ENCODE assay signal across 8 cellular contexts in genomic region chr5:98773214-98773463, GRCh38. TPM values are rescaled to one million over a fixed set of nuclear protein-coding genes. Genes with fewer than 3 reads are reported as not detected.
A peak's percentile ranks its signal among the peaks of the same experiment; 100 is the strongest.
DNase-seq lines count a peak whose midpoint lies in the region; ATAC-seq and TF ChIP-seq lines count a peak whose summit lies in the region.

No MANE protein-coding gene starts in this region.

- H3F3A ChIP-seq in OCI-LY1 (ENCODE audit: insufficient read depth, low read length): no peaks in the 10 kb centered on the region

- H2AFZ ChIP-seq in OCI-LY1 (ENCODE audit: low read length): no peak overlapping the region

- H3K79me2 ChIP-seq in OCI-LY1 (ENCODE audit: insufficient read depth, low read length): no peaks in the 10 kb centered on the region

- peak overlapping the region in 10 of 11 experiments; percentile 51 to 94 (median 90); a peak in 21 of 22 replicates for H3K27ac ChIP-seq in BLaER1 treated with 17β-estradiol and CSF1 and Interleukin-3, amounts not matched to agents 10 nM and 100 nM
- H3K27ac ChIP-seq in OCI-LY1 (ENCODE audit: low read depth, low read length, poor library complexity, severe bottlenecking): no peak overlapping the region
- peak overlapping the region; percentile 65 for H3K27ac ChIP-seq in effector memory CD4-positive, alpha-beta T cell (ENCODE audit: insufficient read depth, low read length, poor library complexity, severe bottlenecking)

- peaks cover 26 to 45% (median 39%) of the 10 kb centered on the region in 11 experiments; a peak in 21 of 22 replicates for H4K20me1 ChIP-seq in BLaER1 treated with 17β-estradiol and CSF1 and Interleukin-3, amounts not matched to agents 10 nM and 100 nM
- no peaks in the 10 kb centered on the region for H4K20me1 ChIP-seq in OCI-LY1 (ENCODE audit: insufficient read depth, low read length)

- peaks cover 0 to 9% (median 0%) of the 10 kb centered on the region in 11 experiments; a peak in 4 of 22 replicates for H3K9me3 ChIP-seq in BLaER1 treated with 17β-estradiol and CSF1 and Interleukin-3, amounts not matched to agents 10 nM and 100 nM (replicated peaks in 1 of 11)
- no peaks in the 10 kb centered on the region for H3K9me3 ChIP-seq in OCI-LY1 (ENCODE audit: low read length)
- no peaks in the 10 kb centered on the region for H3K9me3 ChIP-seq in effector memory CD4-positive, alpha-beta T cell (ENCODE audit: control insufficient read depth, low read length)

- no peak for DNase-seq in effector memory CD4-positive, alpha-beta T cell
- DNase-seq in neural crest cell (ENCODE audit: low read depth, low spot score) (no peak), iPS-NIHi11 (ENCODE audit: low spot score) (no peak), SKM-1 treated with dmso at 0.1 percent for 144 hours (lab: John Stamatoyannopoulos, UW; ENCODE audit: unreplicated experiment) (no peak)
- DNase-seq in stimulated activated CD4-positive, alpha-beta T cell treated with anti-CD3 and anti-CD28 coated beads, Interleukin-12 subunit alpha, Interleukin-12 subunit beta, amount 100 ng/mL, for 4 hours: no peak

- H3K9ac ChIP-seq in BLaER1 treated with 17β-estradiol and CSF1 and Interleukin-3, amounts not matched to agents 10 nM and 100 nM: peak overlapping the region; percentile 83 to 95 (median 92); a peak in 21 of 22 replicates
- no peak overlapping the region for H3K9ac ChIP-seq in OCI-LY1 (ENCODE audit: low read length)

- peaks cover 63% of the 10 kb centered on the region for H3K4me1 Mint-ChIP-seq in neural crest cell

- peaks cover 45 to 75% (median 52%) of the 10 kb centered on the region in 10 experiments for H3K4me1 ChIP-seq in BLaER1 treated with 17β-estradiol and CSF1 and Interleukin-3, amounts not matched to agents 10 nM and 100 nM
- peaks cover 37% of the 10 kb centered on the region for H3K4me1 ChIP-seq in OCI-LY1 (ENCODE audit: insufficient read depth, low read length, severe bottlenecking)
- H3K4me1 ChIP-seq in effector memory CD4-positive, alpha-beta T cell (ENCODE audit: control insufficient read depth, insufficient read depth, low read length, poor library complexity, severe bottlenecking): peaks cover 29% of the 10 kb centered on the region

- H3K27ac Mint-ChIP-seq in neural crest cell (ENCODE audit: unreplicated experiment): peak overlapping the region; percentile 98

- peaks cover 12% of the 10 kb centered on the region for H3K27me3 Mint-ChIP-seq in neural crest cell (ENCODE audit: low read depth)

- peaks cover 0 to 4% (median 0%) of the 10 kb centered on the region in 11 experiments; a peak in 1 of 22 replicates for H3K36me3 ChIP-seq in BLaER1 treated with 17β-estradiol and CSF1 and Interleukin-3, amounts not matched to agents 10 nM and 100 nM
- H3K36me3 ChIP-seq in OCI-LY1 (ENCODE audit: insufficient read depth, low read length): no peaks in the 10 kb centered on the region
- H3K36me3 ChIP-seq in effector memory CD4-positive, alpha-beta T cell (ENCODE audit: control insufficient read depth, insufficient read depth, low read length): no peaks in the 10 kb centered on the region

- ATAC-seq in GM19397 (IDR thresholded peaks at IDR 0.05; ENCODE audit: unreplicated experiment): no peak

- H3K9me2 ChIP-seq in OCI-LY1 (ENCODE audit: low read depth, low read length): no peaks in the 10 kb centered on the region

- H3K27me3 ChIP-seq in BLaER1 treated with 17β-estradiol and CSF1 and Interleukin-3, amounts not matched to agents 10 nM and 100 nM: peaks cover 15 to 27% (median 21%) of the 10 kb centered on the region in 11 experiments; a peak in 19 of 22 replicates
- H3K27me3 ChIP-seq in OCI-LY1 (ENCODE audit: insufficient read depth, low read length): no peaks in the 10 kb centered on the region
- peaks cover 2% of the 10 kb centered on the region for H3K27me3 ChIP-seq in effector memory CD4-positive, alpha-beta T cell (replicated peaks; ENCODE audit: control insufficient read depth, insufficient read depth, low read length, poor library complexity, severe bottlenecking)

- H3K36me3 Mint-ChIP-seq in neural crest cell (ENCODE audit: low read depth): peaks cover 38% of the 10 kb centered on the region

- H3K4me2 ChIP-seq in BLaER1 treated with 17β-estradiol and CSF1 and Interleukin-3, amounts not matched to agents 10 nM and 100 nM: peak overlapping the region; percentile 77 to 99 (median 93)
- H3K4me2 ChIP-seq in OCI-LY1 (ENCODE audit: low read length): peak overlapping the region; percentile 67

- peak overlapping the region; percentile 94 for H3K4me3 Mint-ChIP-seq in neural crest cell

- H3K9me3 Mint-ChIP-seq in neural crest cell: no peaks in the 10 kb centered on the region

- peak overlapping the region; percentile 84 to 95 (median 91) for H3K4me3 ChIP-seq in BLaER1 treated with 17β-estradiol and CSF1 and Interleukin-3, amounts not matched to agents 10 nM and 100 nM
- peak overlapping the region; percentile 63 for H3K4me3 ChIP-seq in OCI-LY1 (ENCODE audit: low read depth, low read length, poor library complexity, severe bottlenecking)
- peak overlapping the region; percentile 84 for H3K4me3 ChIP-seq in effector memory CD4-positive, alpha-beta T cell (ENCODE audit: insufficient read depth, low read depth, low read length, poor library complexity, severe bottlenecking)

- TF ChIP-seq CTCF in OCI-LY1 (IDR thresholded peaks at IDR 0.05; ENCODE audit: low read length) (no peak), neural crest cell (conservative IDR thresholded peaks at IDR 0.05) (no peak)

RNA-seq across cellular contexts. Expression of gene RGMB, which starts 0.3 kb away (rescaled TPM):
- total RNA-seq in neural crest cell: 98.3 and 99.4 TPM in 2 replicates
